Comparison of ENCODE assay signal across 8 cellular contexts in genomic region chr5:80654391-80655230, GRCh38. TPM values are rescaled to one million over a fixed set of nuclear protein-coding genes. Genes with fewer than 3 reads are reported as not detected.
DNase-seq lines count a peak whose midpoint lies in the region; TF ChIP-seq lines count a peak whose summit lies in the region.

Gene DHFR, minus strand, starts transcription at chr5:80654983. Its CDS starts 494 bp downstream, at chr5:80654489.
Gene MSH3, plus strand, starts transcription at chr5:80654652. Its CDS starts 76 bp downstream, at chr5:80654728.

- TF ChIP-seq EP300 in SK-N-SH (IDR thresholded peaks at IDR 0.05; ENCODE audit: borderline replicate concordance in 1 of 2, low read depth in 1 of 2, low read length in 1 of 2), result peak in 1 of 2 experiments; percentile 41; a peak in 1 of 4 replicates

- H3K4me1 Mint-ChIP-seq in HFFc6 (ENCODE audit: low read depth), result peaks cover 38% of the 10 kb centered on the region

- H3K27ac Mint-ChIP-seq in HFFc6, result peak within 1 kb of the TSS; percentile 90

- H3K4me2 ChIP-seq in SK-N-SH, result peak within 1 kb of the TSS; percentile 93

- no peaks in the 10 kb centered on the region for H3K9me2 ChIP-seq in SK-N-SH

- TF ChIP-seq RAD21 in SK-N-SH (IDR thresholded peaks at IDR 0.05; ENCODE audit: low read length), result no peak

- peaks cover 21% of the 10 kb centered on the region for H3K79me2 ChIP-seq in SK-N-SH (ENCODE audit: insufficient read depth)

- CTCF ChIA-PET in SK-N-SH (lab: Yijun Ruan, JAX), result interaction anchor here (2.3 kb wide), 1 partner anchor 13 kb away, joined by 5 read pairs; no protein-coding TSS in a partner anchor

- no peaks in the 10 kb centered on the region; the same call in 1 of the 2 replicates for H3K27me3 Mint-ChIP-seq in HFFc6 (ENCODE audit: insufficient read depth)

- DNase-seq in GM03348 (ENCODE audit: low spot score) (peak; percentile 97), HFFc6 (peak; percentile 71), NCI-H1092 (lab: John Stamatoyannopoulos, UW) (peak; percentile 73), SK-N-SH (peak; percentile 96), glomerular endothelial cell (ENCODE audit: extremely low read depth, low read depth, low spot score) (peak; percentile 34), nucleus accumbens (lab: John Stamatoyannopoulos, UW) (peak; percentile 17 to 93 (median 80)), superior temporal gyrus (ENCODE audit: extremely low spot score) (peak; percentile 84)
- peak; percentile 89 for DNase-seq in activated naive CD4-positive, alpha-beta T cell treated with anti-CD3 and anti-CD28 coated beads, Interleukin-2, amount 50 U/mL, for 16 hours

- peak within 1 kb of the TSS; percentile 97 for H3K4me3 Mint-ChIP-seq in HFFc6

- POLR2A ChIA-PET in SK-N-SH (lab: Yijun Ruan, JAX), result no interaction called here

- peaks cover 8 to 15% of the 10 kb centered on the region in 2 experiments; a peak in 2 of 4 replicates for H3K4me1 ChIP-seq in SK-N-SH (ENCODE audit: control insufficient read depth in 1 of 2, insufficient read depth in 2 of 2, low read depth in 1 of 2, low read length in 1 of 2)

- no peaks in the 10 kb centered on the region for H3K27me3 ChIP-seq in SK-N-SH (ENCODE audit: insufficient read depth)

- peak; percentile 55 for TF ChIP-seq CTCF in HFFc6 (IDR thresholded peaks at IDR 0.05)
- peak; percentile 39 for TF ChIP-seq CTCF in SK-N-SH (IDR thresholded peaks at IDR 0.05)

- WGBS in SK-N-SH (ENCODE audit: low lambda C conversion rate), result 2% methylated on average over 32 of the region's 74 CpGs

- H3K36me3 Mint-ChIP-seq in HFFc6 (ENCODE audit: low read depth), result peaks cover 13% of the 10 kb centered on the region

- no peaks in the 10 kb centered on the region for H3K9me3 Mint-ChIP-seq in HFFc6

- peaks cover 10% of the 10 kb centered on the region for H4K20me1 ChIP-seq in SK-N-SH (ENCODE audit: insufficient read depth)

- peak within 1 kb of the TSS; percentile 90 to 95 for H3K27ac ChIP-seq in SK-N-SH (ENCODE audit: low read depth in 2 of 2, low read length in 1 of 2)

- H3K9ac ChIP-seq in SK-N-SH, result peak within 1 kb of the TSS; percentile 87

- peaks cover 2% of the 10 kb centered on the region for H3F3A ChIP-seq in SK-N-SH (replicated peaks; ENCODE audit: insufficient read depth)

- no peaks in the 10 kb centered on the region for H3K9me3 ChIP-seq in SK-N-SH

- peak within 1 kb of the TSS; percentile 75 for H2AFZ ChIP-seq in SK-N-SH (ENCODE audit: low read depth)

- H3K36me3 ChIP-seq in SK-N-SH (replicated peaks in 1 of 2; ENCODE audit: control insufficient read depth in 1 of 2, insufficient read depth in 2 of 2, low read length in 1 of 2), result peaks cover 17 to 20% of the 10 kb centered on the region in 2 experiments

- peak within 1 kb of the TSS; percentile 84 to 85 for H3K4me3 ChIP-seq in SK-N-SH (ENCODE audit: low read depth in 2 of 2, low read length in 1 of 2)

TF ChIP-seq in SK-N-SH, 30 proteins besides CTCF, POLR2A, EP300 and RAD21:
- no peak for TF ChIP-seq FOXJ3 (CRISPR knock-in tag; IDR thresholded peaks at IDR 0.05)
- peak; percentile 36 for TF ChIP-seq MAX (IDR thresholded peaks at IDR 0.05; ENCODE audit: low read depth)
- peak; percentile 91 for TF ChIP-seq POLR2AphosphoS5 (IDR thresholded peaks at IDR 0.05; ENCODE audit: low read depth, low read length)
- peak; percentile 64 for TF ChIP-seq MXI1 (IDR thresholded peaks at IDR 0.05; ENCODE audit: low read depth, low read length)
- peak; percentile 73 for TF ChIP-seq GABPA (IDR thresholded peaks at IDR 0.05; ENCODE audit: low read depth)
- no peak for TF ChIP-seq IRF3 (IDR thresholded peaks at IDR 0.05; ENCODE audit: low read depth, low read length)
- TF ChIP-seq SIN3A (IDR thresholded peaks at IDR 0.05; ENCODE audit: borderline replicate concordance, low read depth, low read length), result peak; percentile 74; the same call in 1 of the 2 replicates
- peak; percentile 55; the same call in 1 of the 2 replicates for TF ChIP-seq TAF1 (IDR thresholded peaks at IDR 0.05; ENCODE audit: borderline replicate concordance, low read depth, low read length)
- TF ChIP-seq NFIC (IDR thresholded peaks at IDR 0.05; ENCODE audit: borderline replicate concordance), result no peak
- TF ChIP-seq ZBTB33 (IDR thresholded peaks at IDR 0.05; ENCODE audit: borderline replicate concordance, low read depth), result no peak
- 0 out of 2 replicates have a peak, but pooled peaks have one; percentile 1 for TF ChIP-seq PBX3 (IDR thresholded peaks at IDR 0.05)

RNA-seq across cellular contexts. Expression of gene DHFR, which starts in this region (rescaled TPM):
- total RNA-seq in HFFc6 (2021; fragmentation: NEBNext Ultra II Directional; extraction: Animal tissue kit (Norgen Biotek cat#: 25700)), result 10 to 100 TPM; 22.8 to 45.3 (median 38.6) TPM
- 16.6 and 18.3 TPM in 2 replicates for polyA plus RNA-seq in SK-N-SH (2012; rRNA removed)
- 20.1 and 21.1 TPM in 2 replicates for polyA plus RNA-seq in SK-N-SH (2012; cell fraction: cytosol; rRNA removed)
- polyA plus RNA-seq in SK-N-SH (2012; cell fraction: nucleus; rRNA removed), result 6.2 and 14.5 TPM in 2 replicates
- total RNA-seq in glomerular endothelial cell, result 6.8 and 18.0 TPM in 2 replicates

RNA-seq across cellular contexts. Expression of gene MSH3, which starts in this region (rescaled TPM):
- 10 to 100 TPM; 13.6 to 14.9 (median 14.3) TPM for total RNA-seq in HFFc6 (2021; fragmentation: NEBNext Ultra II Directional; extraction: Animal tissue kit (Norgen Biotek cat#: 25700))
- 3.5 and 4.7 TPM in 2 replicates for polyA plus RNA-seq in SK-N-SH (2012; rRNA removed)
- 5.5 and 6.4 TPM in 2 replicates for polyA plus RNA-seq in SK-N-SH (2012; cell fraction: cytosol; rRNA removed)
- polyA plus RNA-seq in SK-N-SH (2012; cell fraction: nucleus; rRNA removed), result 2.0 and 4.1 TPM in 2 replicates
- 10.0 and 14.0 TPM in 2 replicates for total RNA-seq in glomerular endothelial cell

Comparison
In these comparisons a context has a peak if more than half of its experiments do, and no peak if none do; other contexts are left out.
1. Peak in every context shown above with its lines: DNase-seq, H3K4me3 ChIP-seq and H3K27ac ChIP-seq.
2. DNase-seq: peak in every context shown above with its lines; median percentile 97 in GM03348; 96 in SK-N-SH; 89 in activated naive CD4-positive, alpha-beta T cell treated with anti-CD3 and anti-CD28 coated beads, Interleukin-2, amount 50 U/mL, for 16 hours; 84 in superior temporal gyrus; 80 in nucleus accumbens; 73 in NCI-H1092; 71 in HFFc6; 34 in glomerular endothelial cell.